Comparison of ENCODE assay signal across 19 cellular contexts in the genomic region with DNA sequence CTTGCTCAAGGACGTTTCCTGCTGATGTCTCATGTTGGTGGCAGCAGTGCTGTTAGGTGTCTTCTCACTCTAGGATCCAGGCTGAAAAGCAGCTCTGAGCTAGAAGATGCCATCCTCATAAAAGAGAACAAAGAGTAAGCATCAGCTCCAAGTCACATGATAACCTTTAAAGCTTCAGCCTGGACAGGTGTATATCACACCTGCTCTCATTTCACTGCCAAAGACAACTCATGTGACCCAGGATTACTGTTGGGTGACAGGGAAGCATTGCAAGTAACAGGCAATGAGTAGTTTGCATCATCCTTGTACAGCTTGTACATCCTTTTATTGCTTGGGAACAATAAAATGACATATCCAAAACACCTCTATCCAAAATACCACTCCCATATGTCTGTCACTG.
"Had no signal": no experiment of that assay in that cellular context is flagged by ENCODE, and none has a peak within 500 bp of the region (broad histone marks: within the 10 kb centered on the region; RNA-seq: fewer than 3 reads in every experiment).

No MANE protein-coding gene starts in this region.

- DNase-seq: activated CD4-positive, alpha-beta T cell treated with anti-CD3 and anti-CD28 coated beads for 48 hours; activated CD4-positive, CD25-positive, alpha-beta regulatory T cell; activated CD8-positive, alpha-beta T cell treated with anti-CD3 and anti-CD28 coated beads for 36 hours; activated naive CD4-positive, alpha-beta T cell treated with anti-CD3 and anti-CD28 coated beads for 36 hours; activated T-cell treated with anti-CD3 and anti-CD28 coated beads, Interleukin-2, amount 50 U/mL, for 4 hours; body of pancreas; colonic mucosa; endodermal cell; foreskin fibroblast; glutamatergic neuron; hippocampal formation; left cardiac atrium; midbrain; retina; stimulated activated naive B cell treated with anti-CD40 and anti-IgM and Interleukin-4, amounts not matched to agents 10 μg/mL and 1 μg/mL and 100 μg/mL, for 72 hours; upper lobe of right lung had no signal

- H3K27me3 ChIP-seq: body of pancreas, colonic mucosa, upper lobe of right lung had no signal

- H3K27ac ChIP-seq: body of pancreas, colonic mucosa, epithelial cell of prostate, upper lobe of right lung had no signal

- FAIRE-seq: islet of Langerhans had no signal

- H3K9me3 ChIP-seq: body of pancreas, colonic mucosa, upper lobe of right lung had no signal

- H3K4me1 ChIP-seq: body of pancreas, colonic mucosa, upper lobe of right lung had no signal

- H3K36me3 ChIP-seq: colonic mucosa, upper lobe of right lung had no signal

- H3K4me3 ChIP-seq: body of pancreas, colonic mucosa, lung, upper lobe of right lung had no signal
